1 cellular context compared by ENCODE assay signal in genomic region chr17:81049372-81049911, GRCh38.
A peak's percentile ranks its signal among the peaks of the same experiment; 100 is the strongest.
TF ChIP-seq lines count a peak whose summit lies in the region.

No MANE protein-coding gene starts in this region.

TF ChIP-seq in GM12878, 131 proteins besides CTCF, POLR2A, EP300 and RAD21 (continued from another document):
- TF ChIP-seq, protein P1, sequence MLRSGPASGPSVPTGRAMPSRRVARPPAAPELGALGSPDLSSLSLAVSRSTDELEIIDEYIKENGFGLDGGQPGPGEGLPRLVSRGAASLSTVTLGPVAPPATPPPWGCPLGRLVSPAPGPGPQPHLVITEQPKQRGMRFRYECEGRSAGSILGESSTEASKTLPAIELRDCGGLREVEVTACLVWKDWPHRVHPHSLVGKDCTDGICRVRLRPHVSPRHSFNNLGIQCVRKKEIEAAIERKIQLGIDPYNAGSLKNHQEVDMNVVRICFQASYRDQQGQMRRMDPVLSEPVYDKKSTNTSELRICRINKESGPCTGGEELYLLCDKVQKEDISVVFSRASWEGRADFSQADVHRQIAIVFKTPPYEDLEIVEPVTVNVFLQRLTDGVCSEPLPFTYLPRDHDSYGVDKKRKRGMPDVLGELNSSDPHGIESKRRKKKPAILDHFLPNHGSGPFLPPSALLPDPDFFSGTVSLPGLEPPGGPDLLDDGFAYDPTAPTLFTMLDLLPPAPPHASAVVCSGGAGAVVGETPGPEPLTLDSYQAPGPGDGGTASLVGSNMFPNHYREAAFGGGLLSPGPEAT (IDR thresholded peaks at IDR 0.05; ENCODE audit: low read depth) = 0 out of 2 replicates have a peak, but pooled peaks have one; percentile 18
- TF ChIP-seq, protein P2, sequence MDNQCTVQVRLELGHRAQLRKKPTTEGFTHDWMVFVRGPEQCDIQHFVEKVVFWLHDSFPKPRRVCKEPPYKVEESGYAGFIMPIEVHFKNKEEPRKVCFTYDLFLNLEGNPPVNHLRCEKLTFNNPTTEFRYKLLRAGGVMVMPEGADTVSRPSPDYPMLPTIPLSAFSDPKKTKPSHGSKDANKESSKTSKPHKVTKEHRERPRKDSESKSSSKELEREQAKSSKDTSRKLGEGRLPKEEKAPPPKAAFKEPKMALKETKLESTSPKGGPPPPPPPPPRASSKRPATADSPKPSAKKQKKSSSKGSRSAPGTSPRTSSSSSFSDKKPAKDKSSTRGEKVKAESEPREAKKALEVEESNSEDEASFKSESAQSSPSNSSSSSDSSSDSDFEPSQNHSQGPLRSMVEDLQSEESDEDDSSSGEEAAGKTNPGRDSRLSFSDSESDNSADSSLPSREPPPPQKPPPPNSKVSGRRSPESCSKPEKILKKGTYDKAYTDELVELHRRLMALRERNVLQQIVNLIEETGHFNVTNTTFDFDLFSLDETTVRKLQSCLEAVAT (IDR thresholded peaks at IDR 0.05) = peak; percentile 54; the same call in 1 of the 2 replicates
- TF ChIP-seq RUNX3 (IDR thresholded peaks at IDR 0.05; ENCODE audit: low read length) = peak; percentile 74
- TF ChIP-seq ZSCAN29 (IDR thresholded peaks at IDR 0.05) = 0 out of 2 replicates have a peak, but pooled peaks have one; percentile 57
- peak; percentile 61 for TF ChIP-seq PKNOX1 (IDR thresholded peaks at IDR 0.05)
- no peak for TF ChIP-seq SMC3 (IDR thresholded peaks at IDR 0.05; ENCODE audit: borderline replicate concordance, low read length)
- peak; percentile 9; the same call in 1 of the 2 replicates for TF ChIP-seq IKZF1 (conservative IDR thresholded peaks at IDR 0.05)
- peak; percentile 62; the same call in 1 of the 2 replicates for TF ChIP-seq NR2F1 (conservative IDR thresholded peaks at IDR 0.05)
- TF ChIP-seq TCF3 (IDR thresholded peaks at IDR 0.05; ENCODE audit: borderline replicate concordance, insufficient read depth, low read depth, low read length) = no peak
- TF ChIP-seq ATF7 (IDR thresholded peaks at IDR 0.05; ENCODE audit: low read depth) = 0 out of 2 replicates have a peak, but pooled peaks have one; percentile 15
- TF ChIP-seq SPI1 (IDR thresholded peaks at IDR 0.05; ENCODE audit: borderline replicate concordance, insufficient read depth, low read depth, low read length) = peak; percentile 69; the same call in 1 of the 2 replicates
- TF ChIP-seq LARP7 (IDR thresholded peaks at IDR 0.05) = no peak
- TF ChIP-seq, protein P3, sequence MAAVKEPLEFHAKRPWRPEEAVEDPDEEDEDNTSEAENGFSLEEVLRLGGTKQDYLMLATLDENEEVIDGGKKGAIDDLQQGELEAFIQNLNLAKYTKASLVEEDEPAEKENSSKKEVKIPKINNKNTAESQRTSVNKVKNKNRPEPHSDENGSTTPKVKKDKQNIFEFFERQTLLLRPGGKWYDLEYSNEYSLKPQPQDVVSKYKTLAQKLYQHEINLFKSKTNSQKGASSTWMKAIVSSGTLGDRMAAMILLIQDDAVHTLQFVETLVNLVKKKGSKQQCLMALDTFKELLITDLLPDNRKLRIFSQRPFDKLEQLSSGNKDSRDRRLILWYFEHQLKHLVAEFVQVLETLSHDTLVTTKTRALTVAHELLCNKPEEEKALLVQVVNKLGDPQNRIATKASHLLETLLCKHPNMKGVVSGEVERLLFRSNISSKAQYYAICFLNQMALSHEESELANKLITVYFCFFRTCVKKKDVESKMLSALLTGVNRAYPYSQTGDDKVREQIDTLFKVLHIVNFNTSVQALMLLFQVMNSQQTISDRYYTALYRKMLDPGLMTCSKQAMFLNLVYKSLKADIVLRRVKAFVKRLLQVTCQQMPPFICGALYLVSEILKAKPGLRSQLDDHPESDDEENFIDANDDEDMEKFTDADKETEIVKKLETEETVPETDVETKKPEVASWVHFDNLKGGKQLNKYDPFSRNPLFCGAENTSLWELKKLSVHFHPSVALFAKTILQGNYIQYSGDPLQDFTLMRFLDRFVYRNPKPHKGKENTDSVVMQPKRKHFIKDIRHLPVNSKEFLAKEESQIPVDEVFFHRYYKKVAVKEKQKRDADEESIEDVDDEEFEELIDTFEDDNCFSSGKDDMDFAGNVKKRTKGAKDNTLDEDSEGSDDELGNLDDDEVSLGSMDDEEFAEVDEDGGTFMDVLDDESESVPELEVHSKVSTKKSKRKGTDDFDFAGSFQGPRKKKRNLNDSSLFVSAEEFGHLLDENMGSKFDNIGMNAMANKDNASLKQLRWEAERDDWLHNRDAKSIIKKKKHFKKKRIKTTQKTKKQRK (IDR thresholded peaks at IDR 0.05; ENCODE audit: low read depth, low read length) = no peak
- TF ChIP-seq, protein P4, sequence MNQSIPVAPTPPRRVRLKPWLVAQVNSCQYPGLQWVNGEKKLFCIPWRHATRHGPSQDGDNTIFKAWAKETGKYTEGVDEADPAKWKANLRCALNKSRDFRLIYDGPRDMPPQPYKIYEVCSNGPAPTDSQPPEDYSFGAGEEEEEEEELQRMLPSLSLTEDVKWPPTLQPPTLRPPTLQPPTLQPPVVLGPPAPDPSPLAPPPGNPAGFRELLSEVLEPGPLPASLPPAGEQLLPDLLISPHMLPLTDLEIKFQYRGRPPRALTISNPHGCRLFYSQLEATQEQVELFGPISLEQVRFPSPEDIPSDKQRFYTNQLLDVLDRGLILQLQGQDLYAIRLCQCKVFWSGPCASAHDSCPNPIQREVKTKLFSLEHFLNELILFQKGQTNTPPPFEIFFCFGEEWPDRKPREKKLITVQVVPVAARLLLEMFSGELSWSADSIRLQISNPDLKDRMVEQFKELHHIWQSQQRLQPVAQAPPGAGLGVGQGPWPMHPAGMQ (IDR thresholded peaks at IDR 0.05; ENCODE audit: borderline replicate concordance) = 0 out of 2 replicates have a peak, but pooled peaks have one; percentile 23
- TF ChIP-seq CBFB (IDR thresholded peaks at IDR 0.05; ENCODE audit: low read depth) = 0 out of 2 replicates have a peak, but pooled peaks have one; percentile 25
- TF ChIP-seq SREBF1 (IDR thresholded peaks at IDR 0.05; ENCODE audit: low read length) = no peak
- TF ChIP-seq BHLHE40 (IDR thresholded peaks at IDR 0.05; ENCODE audit: borderline replicate concordance in 1 of 2, low read depth in 2 of 2, low read length in 1 of 2) = no peak
- no peak for TF ChIP-seq SIX5 (IDR thresholded peaks at IDR 0.05; ENCODE audit: low read depth, low read length, severe bottlenecking)
- peak; percentile 46 for TF ChIP-seq MTA2 (IDR thresholded peaks at IDR 0.05; ENCODE audit: low read depth)
- TF ChIP-seq USF2 (IDR thresholded peaks at IDR 0.05; ENCODE audit: borderline replicate concordance, low read depth, low read length) = no peak
TF ChIP-seq in GM12878: peak in this region for 14.
